Comparison of ENCODE assay signal across 1 cellular context in the genomic region with DNA sequence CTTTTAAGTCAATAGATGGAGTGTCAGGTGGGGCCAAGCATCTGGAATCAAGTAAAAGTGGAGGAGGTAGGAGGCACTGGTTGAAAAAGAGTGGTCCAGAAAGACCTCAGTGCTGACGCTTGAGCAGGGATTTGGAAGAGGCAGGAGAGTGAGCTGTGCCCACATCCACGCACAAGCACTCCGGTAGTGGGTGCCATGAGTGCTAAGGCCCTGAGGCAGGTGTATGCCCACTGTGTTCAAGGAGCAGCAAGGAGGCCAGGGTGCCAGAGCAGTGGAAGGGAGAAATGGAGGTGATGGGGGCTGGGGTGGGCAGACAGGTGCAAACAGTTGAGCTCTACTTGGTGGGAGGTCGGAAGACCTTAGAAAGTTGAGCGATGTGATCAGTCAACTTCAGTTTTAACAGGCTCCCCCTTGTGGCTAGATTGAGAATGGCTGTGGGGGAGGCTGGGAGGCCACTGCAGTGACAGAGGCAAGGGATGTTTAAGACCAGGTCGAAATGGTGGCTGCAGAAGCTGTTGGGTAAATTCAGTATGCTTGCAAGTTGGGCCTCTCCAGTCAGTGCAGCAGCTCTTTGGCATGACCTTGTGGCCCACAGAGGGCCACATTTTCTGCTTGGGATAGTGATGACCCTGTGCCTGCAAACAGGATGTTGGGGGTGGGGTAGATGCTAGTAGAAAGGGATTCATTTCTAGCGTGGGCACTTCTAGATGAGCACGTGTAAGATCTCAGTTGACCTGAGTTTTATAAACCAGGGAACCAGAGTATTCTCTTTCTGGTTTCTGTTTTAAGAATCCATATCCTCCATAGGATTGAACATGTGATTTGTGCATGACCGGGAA.
TF ChIP-seq lines count a peak whose summit lies in the region.

No MANE protein-coding gene starts in this region.

TF ChIP-seq in SK-N-SH treated with all-trans-retinoic acid at 6 μM for 48 hours, 23 proteins besides CTCF, POLR2A, EP300 and RAD21:
- TF ChIP-seq RARB (CRISPR knock-in tag; IDR thresholded peaks at IDR 0.05) (no peak), ZNF8 (CRISPR knock-in tag; IDR thresholded peaks at IDR 0.05) (no peak), ARNTL (CRISPR knock-in tag; IDR thresholded peaks at IDR 0.05; ENCODE audit: borderline replicate concordance, low read depth) (no peak), ESRRG (CRISPR knock-in tag; IDR thresholded peaks at IDR 0.05) (no peak), ZNF565 (CRISPR knock-in tag; conservative IDR thresholded peaks at IDR 0.05; ENCODE audit: low read depth) (no peak)
